ENCODE assay signal across 8 cellular contexts in the genomic region with DNA sequence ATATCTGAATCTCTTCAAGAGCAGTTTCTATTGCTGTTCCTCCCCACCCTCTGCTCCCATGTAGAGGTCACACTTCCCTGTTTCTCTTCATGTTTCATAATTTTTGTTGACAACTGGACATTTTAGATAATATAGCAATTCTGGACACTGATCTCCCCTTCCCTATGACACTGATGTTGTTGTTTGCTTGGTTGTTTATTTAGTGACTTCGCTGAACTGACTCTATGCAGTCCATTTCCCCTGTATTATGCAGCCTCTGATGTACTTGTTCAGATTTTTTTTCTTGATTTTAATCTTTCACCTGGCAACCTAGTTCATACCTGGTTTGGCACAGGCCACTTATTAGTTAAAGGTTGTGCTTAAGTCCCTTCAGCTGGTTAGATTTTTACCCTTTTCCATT. TPM values are rescaled to one million over a fixed set of nuclear protein-coding genes. Genes with fewer than 3 reads are reported as not detected.
"Had no signal": no experiment of that assay in that cellular context is flagged by ENCODE, and none has a peak within 500 bp of the region (broad histone marks: within the 10 kb centered on the region; RNA-seq: fewer than 3 reads in every experiment).

No MANE protein-coding gene starts in this region.

- FAIRE-seq: H1, H54, HTR-8/SVneo, K562 had no signal

- H3K4me3 ChIP-seq: GM23338, K562 had no signal

- H3K4me3 Mint-ChIP-seq: GM23338, H9 had no signal

- H2AFZ ChIP-seq: GM23338 had no signal

- H3K4me1 Mint-ChIP-seq: GM23338, H9 had no signal

- H3K27ac Mint-ChIP-seq: GM23338, H9 had no signal

- ATAC-seq: GM23338, K562 had no signal

- H3K4me2 ChIP-seq: GM23338 had no signal

- DNase-seq: H9, HCEC 1CT, IMR-90 had no signal

RNA-seq across cellular contexts. Expression of a gene that starts 29.2 kb away (rescaled TPM):
- total RNA-seq: GM23338, H1, H9, IMR-90, K562 had no signal
- polyA plus RNA-seq: GM23338, K562 had no signal

RNA-seq across cellular contexts. Expression of a gene that starts 46.2 kb away (rescaled TPM):
- total RNA-seq: GM23338, H1, H9, IMR-90, K562 had no signal
- polyA plus RNA-seq: GM23338, H1, IMR-90, K562 had no signal
